Comparison of ENCODE assay signal across 4 cellular contexts in the genomic region with DNA sequence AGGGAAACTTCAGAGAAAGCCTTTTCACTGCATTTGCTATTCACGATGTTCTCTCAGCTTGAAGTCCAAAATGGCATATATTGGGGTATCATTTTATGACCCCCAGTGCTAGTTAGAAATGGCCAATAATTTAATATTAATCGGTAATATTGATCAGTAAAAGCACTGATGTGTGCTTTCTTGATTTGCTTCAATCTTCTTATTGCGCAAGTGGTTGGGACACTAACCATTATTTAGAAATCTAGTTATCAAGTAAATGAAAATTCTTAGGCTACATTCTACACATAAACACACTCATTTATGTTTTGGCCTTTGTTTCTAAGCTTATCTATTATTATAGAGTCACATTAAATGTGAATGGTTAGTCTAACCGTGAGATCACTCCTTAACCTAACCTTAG.
TF ChIP-seq lines count a peak whose summit lies in the region.

No MANE protein-coding gene starts in this region.

TF ChIP-seq in HepG2, 621 proteins besides CTCF, POLR2A, EP300 and RAD21:
- TF ChIP-seq, protein P1, sequence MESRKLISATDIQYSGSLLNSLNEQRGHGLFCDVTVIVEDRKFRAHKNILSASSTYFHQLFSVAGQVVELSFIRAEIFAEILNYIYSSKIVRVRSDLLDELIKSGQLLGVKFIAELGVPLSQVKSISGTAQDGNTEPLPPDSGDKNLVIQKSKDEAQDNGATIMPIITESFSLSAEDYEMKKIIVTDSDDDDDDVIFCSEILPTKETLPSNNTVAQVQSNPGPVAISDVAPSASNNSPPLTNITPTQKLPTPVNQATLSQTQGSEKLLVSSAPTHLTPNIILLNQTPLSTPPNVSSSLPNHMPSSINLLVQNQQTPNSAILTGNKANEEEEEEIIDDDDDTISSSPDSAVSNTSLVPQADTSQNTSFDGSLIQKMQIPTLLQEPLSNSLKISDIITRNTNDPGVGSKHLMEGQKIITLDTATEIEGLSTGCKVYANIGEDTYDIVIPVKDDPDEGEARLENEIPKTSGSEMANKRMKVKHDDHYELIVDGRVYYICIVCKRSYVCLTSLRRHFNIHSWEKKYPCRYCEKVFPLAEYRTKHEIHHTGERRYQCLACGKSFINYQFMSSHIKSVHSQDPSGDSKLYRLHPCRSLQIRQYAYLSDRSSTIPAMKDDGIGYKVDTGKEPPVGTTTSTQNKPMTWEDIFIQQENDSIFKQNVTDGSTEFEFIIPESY (CRISPR knock-in tag; IDR thresholded peaks at IDR 0.05), result no peak
- peak; percentile 80 for TF ChIP-seq CEBPB (IDR thresholded peaks at IDR 0.05; ENCODE audit: borderline replicate concordance, low read depth, low read length)

TF ChIP-seq in IMR-90, 13 proteins besides CTCF, POLR2A, EP300 and RAD21:
- no peak for TF ChIP-seq SMC3 (IDR thresholded peaks at IDR 0.05; ENCODE audit: low read depth, low read length)
- no peak for TF ChIP-seq CHD1 (IDR thresholded peaks at IDR 0.05; ENCODE audit: low read depth, low read length)
- TF ChIP-seq CEBPB (IDR thresholded peaks at IDR 0.05; ENCODE audit: low read depth, low read length), result peak; percentile 83

TF ChIP-seq in Ishikawa, 13 proteins besides CTCF, POLR2A, EP300 and RAD21:
- peak; percentile 45 for TF ChIP-seq CEBPB (IDR thresholded peaks at IDR 0.05)
- TF ChIP-seq, protein P2, sequence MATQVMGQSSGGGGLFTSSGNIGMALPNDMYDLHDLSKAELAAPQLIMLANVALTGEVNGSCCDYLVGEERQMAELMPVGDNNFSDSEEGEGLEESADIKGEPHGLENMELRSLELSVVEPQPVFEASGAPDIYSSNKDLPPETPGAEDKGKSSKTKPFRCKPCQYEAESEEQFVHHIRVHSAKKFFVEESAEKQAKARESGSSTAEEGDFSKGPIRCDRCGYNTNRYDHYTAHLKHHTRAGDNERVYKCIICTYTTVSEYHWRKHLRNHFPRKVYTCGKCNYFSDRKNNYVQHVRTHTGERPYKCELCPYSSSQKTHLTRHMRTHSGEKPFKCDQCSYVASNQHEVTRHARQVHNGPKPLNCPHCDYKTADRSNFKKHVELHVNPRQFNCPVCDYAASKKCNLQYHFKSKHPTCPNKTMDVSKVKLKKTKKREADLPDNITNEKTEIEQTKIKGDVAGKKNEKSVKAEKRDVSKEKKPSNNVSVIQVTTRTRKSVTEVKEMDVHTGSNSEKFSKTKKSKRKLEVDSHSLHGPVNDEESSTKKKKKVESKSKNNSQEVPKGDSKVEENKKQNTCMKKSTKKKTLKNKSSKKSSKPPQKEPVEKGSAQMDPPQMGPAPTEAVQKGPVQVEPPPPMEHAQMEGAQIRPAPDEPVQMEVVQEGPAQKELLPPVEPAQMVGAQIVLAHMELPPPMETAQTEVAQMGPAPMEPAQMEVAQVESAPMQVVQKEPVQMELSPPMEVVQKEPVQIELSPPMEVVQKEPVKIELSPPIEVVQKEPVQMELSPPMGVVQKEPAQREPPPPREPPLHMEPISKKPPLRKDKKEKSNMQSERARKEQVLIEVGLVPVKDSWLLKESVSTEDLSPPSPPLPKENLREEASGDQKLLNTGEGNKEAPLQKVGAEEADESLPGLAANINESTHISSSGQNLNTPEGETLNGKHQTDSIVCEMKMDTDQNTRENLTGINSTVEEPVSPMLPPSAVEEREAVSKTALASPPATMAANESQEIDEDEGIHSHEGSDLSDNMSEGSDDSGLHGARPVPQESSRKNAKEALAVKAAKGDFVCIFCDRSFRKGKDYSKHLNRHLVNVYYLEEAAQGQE (IDR thresholded peaks at IDR 0.05; ENCODE audit: low read depth), result no peak

TF ChIP-seq in H1, 55 proteins besides CTCF, POLR2A, EP300 and RAD21:
- TF ChIP-seq NANOG (IDR thresholded peaks at IDR 0.05; ENCODE audit: insufficient read depth, low read depth, low read length, poor library complexity, severe bottlenecking), result no peak
- TF ChIP-seq TAF7 (optimal IDR thresholded peaks at IDR 0.05; ENCODE audit: borderline replicate concordance, low read depth, low read length), result no peak
- TF ChIP-seq BACH1 (IDR thresholded peaks at IDR 0.05; ENCODE audit: low read length), result no peak
- TF ChIP-seq KDM5A (IDR thresholded peaks at IDR 0.05; ENCODE audit: low read length), result no peak
- TF ChIP-seq EGR1 (IDR thresholded peaks at IDR 0.05; ENCODE audit: borderline replicate concordance, low read depth, low read length), result no peak
- TF ChIP-seq CREB1 (IDR thresholded peaks at IDR 0.05), result no peak
- TF ChIP-seq CEBPB (IDR thresholded peaks at IDR 0.05; ENCODE audit: low read depth, low read length), result peak; percentile 69; the same call in 1 of the 2 replicates
- TF ChIP-seq KDM4A (IDR thresholded peaks at IDR 0.05; ENCODE audit: low read depth, low read length, severe bottlenecking), result no peak
- no peak for TF ChIP-seq CBX5 (IDR thresholded peaks at IDR 0.05; ENCODE audit: low read depth, low read length)
